29 cellular contexts compared by ENCODE assay signal in genomic region chr13:75513271-75513670, GRCh38.
"Had no signal": no experiment of that assay in that cellular context is flagged by ENCODE, and none has a peak within 500 bp of the region (broad histone marks: within the 10 kb centered on the region; RNA-seq: fewer than 3 reads in every experiment).

No MANE protein-coding gene starts in this region.

- H3K9me3 Mint-ChIP-seq: activated CD4-positive, alpha-beta memory T cell treated with anti-CD3 and anti-CD28 coated beads for 36 hours; activated naive CD4-positive, alpha-beta T cell treated with anti-CD3 and anti-CD28 coated beads for 36 hours; activated naive CD8-positive, alpha-beta T cell treated with anti-CD3 and anti-CD28 coated beads, Interleukin-2, amount 10 ng/mL, durations not matched to agents 7 days and 5 days; central memory CD8-positive, alpha-beta T cell; natural killer cell had no signal

- H3K4me2 ChIP-seq: smooth muscle cell had no signal

- H3K27me3 Mint-ChIP-seq: activated B cell treated with CpG ODN at 0.5 μM for 24 hours; progenitor cell of endocrine pancreas; stimulated activated memory B cell treated with anti-CD40 and anti-IgM and Interleukin-4, amounts not matched to agents 10 μg/mL and 1 μg/mL and 100 μg/mL, for 72 hours; type B pancreatic cell had no signal

- H3K4me3 Mint-ChIP-seq: activated B cell treated with CpG ODN at 0.5 μM for 24 hours; activated CD4-positive, alpha-beta memory T cell treated with anti-CD3 and anti-CD28 coated beads for 36 hours; activated CD4-positive, alpha-beta T cell treated with anti-CD3 and anti-CD28 coated beads for 36 hours; activated naive CD4-positive, alpha-beta T cell treated with anti-CD3 and anti-CD28 coated beads for 36 hours; activated naive CD8-positive, alpha-beta T cell treated with anti-CD3 and anti-CD28 coated beads, Interleukin-2, amount 10 ng/mL, durations not matched to agents 7 days and 5 days; activated T-cell treated with anti-CD3 and anti-CD28 coated beads, Interleukin-2, amount 50 U/mL, for 72 hours; central memory CD8-positive, alpha-beta T cell; endodermal cell; natural killer cell; stimulated activated memory B cell treated with anti-CD40 and anti-IgM and Interleukin-4, amounts not matched to agents 10 μg/mL and 1 μg/mL and 100 μg/mL, for 72 hours; type B pancreatic cell had no signal

- H3K4me3 ChIP-seq: breast epithelium, esophagus squamous epithelium, gastroesophageal sphincter, sigmoid colon, smooth muscle cell, testis, vagina had no signal

- DNase-seq: activated B cell treated with CpG ODN at 0.5 μM for 24 hours; activated CD4-positive, alpha-beta memory T cell treated with anti-CD3 and anti-CD28 coated beads for 36 hours; activated CD4-positive, alpha-beta T cell treated with anti-CD3 and anti-CD28 coated beads for 36 hours; activated effector memory CD4-positive, alpha-beta T cell treated with Interleukin-2 at 50 U/mL for 16 hours; activated naive CD4-positive, alpha-beta T cell treated with anti-CD3 and anti-CD28 coated beads for 36 hours; activated naive CD8-positive, alpha-beta T cell treated with anti-CD3 and anti-CD28 coated beads, Interleukin-2, amount 10 ng/mL, durations not matched to agents 7 days and 5 days; activated T-cell treated with anti-CD3 and anti-CD28 coated beads, Interleukin-2, amount 50 U/mL, for 72 hours; amniotic stem cell; endodermal cell; esophagus squamous epithelium; head of caudate nucleus; left ventricle myocardium superior; mammary epithelial cell; midbrain; natural killer cell; retina; sigmoid colon; stimulated activated CD4-positive, alpha-beta T cell treated with anti-CD3 and anti-CD28 coated beads, Interleukin-15, amount 100 ng/mL, for 24 hours; testis had no signal

- H3K27ac Mint-ChIP-seq: activated B cell treated with CpG ODN at 0.5 μM for 24 hours; activated CD4-positive, alpha-beta memory T cell treated with anti-CD3 and anti-CD28 coated beads for 36 hours; activated CD4-positive, alpha-beta T cell treated with anti-CD3 and anti-CD28 coated beads for 36 hours; activated naive CD4-positive, alpha-beta T cell treated with anti-CD3 and anti-CD28 coated beads for 36 hours; activated naive CD8-positive, alpha-beta T cell treated with anti-CD3 and anti-CD28 coated beads, Interleukin-2, amount 10 ng/mL, durations not matched to agents 7 days and 5 days; activated T-cell treated with anti-CD3 and anti-CD28 coated beads, Interleukin-2, amount 50 U/mL, for 72 hours; endodermal cell; natural killer cell; progenitor cell of endocrine pancreas; stimulated activated memory B cell treated with anti-CD40 and anti-IgM and Interleukin-4, amounts not matched to agents 10 μg/mL and 1 μg/mL and 100 μg/mL, for 72 hours; type B pancreatic cell had no signal

- H3K27me3 ChIP-seq: breast epithelium, esophagus squamous epithelium, gastroesophageal sphincter, sigmoid colon, testis, vagina had no signal

- H3K27ac ChIP-seq: breast epithelium, esophagus squamous epithelium, gastroesophageal sphincter, sigmoid colon, testis, vagina had no signal

- ATAC-seq: activated CD4-positive, alpha-beta T cell treated with anti-CD3 and anti-CD28 coated beads for 36 hours; activated T-cell treated with anti-CD3 and anti-CD28 coated beads, Interleukin-2, amount 50 U/mL, for 72 hours; gastroesophageal sphincter; left ventricle myocardium superior; natural killer cell; stimulated activated memory B cell treated with anti-CD40 and anti-IgM and Interleukin-4, amounts not matched to agents 10 μg/mL and 1 μg/mL and 100 μg/mL, for 72 hours had no signal

- H3K36me3 Mint-ChIP-seq: activated CD4-positive, alpha-beta memory T cell treated with anti-CD3 and anti-CD28 coated beads for 36 hours; activated naive CD8-positive, alpha-beta T cell treated with anti-CD3 and anti-CD28 coated beads, Interleukin-2, amount 10 ng/mL, durations not matched to agents 7 days and 5 days; natural killer cell; stimulated activated memory B cell treated with anti-CD40 and anti-IgM and Interleukin-4, amounts not matched to agents 10 μg/mL and 1 μg/mL and 100 μg/mL, for 72 hours; type B pancreatic cell had no signal

- H3K4me1 Mint-ChIP-seq: activated CD4-positive, alpha-beta T cell treated with anti-CD3 and anti-CD28 coated beads for 36 hours; central memory CD8-positive, alpha-beta T cell; endodermal cell had no signal

- FAIRE-seq: colon, islet of Langerhans had no signal

- H3K4me1 ChIP-seq: breast epithelium, esophagus squamous epithelium, gastroesophageal sphincter, sigmoid colon, testis, vagina had no signal
